ENCODE assay signal across 8 cellular contexts in genomic region chr16:29974291-29975133, GRCh38. TPM values are rescaled to one million over a fixed set of nuclear protein-coding genes. Genes with fewer than 3 reads are reported as not detected.
DNase-seq lines count a peak whose midpoint lies in the region; ATAC-seq and TF ChIP-seq lines count a peak whose summit lies in the region.

No MANE protein-coding gene starts in this region.

- H3K27ac Mint-ChIP-seq in CD8-positive, alpha-beta T cell, result peak overlapping the region; percentile 89

- H3K4me1 ChIP-seq in CD8-positive, alpha-beta T cell (ENCODE audit: insufficient read depth, low read length), result peaks cover 26% of the 10 kb centered on the region
- H3K4me1 ChIP-seq in HUES6 (ENCODE audit: control insufficient read depth, insufficient read depth, low read length), result peaks cover 21% of the 10 kb centered on the region
- peaks cover 22 to 43% of the 10 kb centered on the region in 2 donors for H3K4me1 ChIP-seq in adrenal gland (replicated peaks in 1 of 2)
- H3K4me1 ChIP-seq in gastrocnemius medialis, result peaks cover 26 to 28% of the 10 kb centered on the region in 2 donors

- peak overlapping the region; percentile 64 for H3K27ac ChIP-seq in CD8-positive, alpha-beta T cell (ENCODE audit: low read depth, low read length)
- H3K27ac ChIP-seq in HUES6 (ENCODE audit: low read depth, low read length) (peak overlapping the region; percentile 48; the same call in 1 of the 2 replicates), adrenal gland (peak overlapping the region; percentile 23 to 87 (median 81)), gastrocnemius medialis (peak overlapping the region; percentile 94 to 100 (median 98))

- DNase-seq in CD8-positive, alpha-beta T cell, result peak in 2 of 7 experiments; percentile 18 to 51
- DNase-seq in adrenal gland, result peak in 5 of 7 donors; percentile 44 to 73 (median 49)
- no peak for DNase-seq in gastrocnemius medialis
- DNase-seq in MV-4-11 (lab: John Stamatoyannopoulos, UW), result no peak
- DNase-seq in 8988T, result no peak

- peaks cover 5% of the 10 kb centered on the region for H3K36me3 ChIP-seq in CD8-positive, alpha-beta T cell (ENCODE audit: insufficient read depth, low read length)
- H3K36me3 ChIP-seq in HUES6 (ENCODE audit: control insufficient read depth, insufficient read depth, low read length) (peaks cover 39% of the 10 kb centered on the region), adrenal gland (replicated peaks in 1 of 2) (peaks cover 0 to 43% of the 10 kb centered on the region in 2 donors), gastrocnemius medialis (peaks cover 0 to 19% of the 10 kb centered on the region in 2 donors)

- TF ChIP-seq POLR2A in adrenal gland (IDR thresholded peaks at IDR 0.05) (peak in 1 of 2 donors; percentile 31), gastrocnemius medialis (IDR thresholded peaks at IDR 0.05) (peak in 1 of 2 donors; percentile 57)

- H3K27me3 Mint-ChIP-seq in CD8-positive, alpha-beta T cell (ENCODE audit: low read depth), result no peaks in the 10 kb centered on the region

- no peaks in the 10 kb centered on the region for H3K9me3 Mint-ChIP-seq in CD8-positive, alpha-beta T cell

- H3K36me3 Mint-ChIP-seq in CD8-positive, alpha-beta T cell, result peaks cover 24% of the 10 kb centered on the region

- CTCF ChIA-PET in CD8-positive, alpha-beta T cell (lab: Charles Lee), result interaction anchor here (1.3 to 1.6 kb wide), 3 partner anchors 31 to 111 kb away, joined by 3 read pairs; partner anchors contain the start of gene CDIPT

- peak overlapping the region; percentile 86 for H3K9ac ChIP-seq in HUES6 (ENCODE audit: low read length)

- in situ Hi-C loops in gastrocnemius medialis (cut with MboI; ENCODE audit: low sequenced_read_pairs in 4 of 4), result loop anchor here in 1 of 4 donors (10.0 kb wide), 1 partner anchor 50 kb away; the partner anchor contains the start of gene KCTD13

- H3K4me3 Mint-ChIP-seq in CD8-positive, alpha-beta T cell, result peak overlapping the region; percentile 91

- no peaks in the 10 kb centered on the region for H3K27me3 ChIP-seq in CD8-positive, alpha-beta T cell (ENCODE audit: insufficient read depth, low read length)
- H3K27me3 ChIP-seq in HUES6 (ENCODE audit: control insufficient read depth, insufficient read depth, low read length), result 0 out of 2 replicates have a peak, but pooled peaks cover 6% of the 10 kb centered on the region
- H3K27me3 ChIP-seq in adrenal gland, result no peaks in the 10 kb centered on the region
- H3K27me3 ChIP-seq in gastrocnemius medialis, result no peaks in the 10 kb centered on the region

- peak overlapping the region; percentile 98 for H3K4me3 ChIP-seq in CD8-positive, alpha-beta T cell (ENCODE audit: low read depth, low read length)
- H3K4me3 ChIP-seq in HUES6 (ENCODE audit: low read depth, low read length) (peak overlapping the region; percentile 92), adrenal gland (peak overlapping the region; percentile 54 to 87 (median 70)), iPS-11a (ENCODE audit: low read depth, low read length) (peak overlapping the region; percentile 85), gastrocnemius medialis (peak overlapping the region; percentile 90 to 99 (median 94))

- no peak for TF ChIP-seq CTCF in CD8-positive, alpha-beta T cell (IDR thresholded peaks at IDR 0.05)
- no peak for TF ChIP-seq CTCF in adrenal gland (IDR thresholded peaks at IDR 0.05)
- TF ChIP-seq CTCF in gastrocnemius medialis (IDR thresholded peaks at IDR 0.05 in 4 of 5, conservative IDR thresholded peaks at IDR 0.05 in 1 of 5), result no peak

- POLR2A ChIA-PET in CD8-positive, alpha-beta T cell (lab: Charles Lee), result interaction anchor here (1.0 to 4.8 kb wide), 11 partner anchors 13 to 1099 kb away, joined by 3 to 54 read pairs (median 4); partner anchors contain the start of genes CDIPT, HIRIP3, INO80E and KCTD13

- H3K4me1 Mint-ChIP-seq in CD8-positive, alpha-beta T cell (ENCODE audit: low read depth), result peaks cover 34% of the 10 kb centered on the region

- no peaks in the 10 kb centered on the region for H3K9me3 ChIP-seq in CD8-positive, alpha-beta T cell (ENCODE audit: low read length)
- H3K9me3 ChIP-seq in HUES6 (ENCODE audit: control insufficient read depth, insufficient read depth, low read depth, low read length) (peaks cover 8% of the 10 kb centered on the region), adrenal gland (replicated peaks in 1 of 3) (no peaks in the 10 kb centered on the region), gastrocnemius medialis (no peaks in the 10 kb centered on the region)

- WGBS in adrenal gland, 4 donors, result 1 to 3% (median 2%) methylated on average over 11 to 31 of the region's 31 CpGs

- intact Hi-C loops in CD8-positive, alpha-beta T cell (cut with DNase I, micrococcal nuclease), result loop anchor here in 1 of 2 experiments (1.0 to 5.0 kb wide), 2 partner anchors 48 to 1682 kb away; partner anchors contain the start of genes KCTD13 and SBK1
- intact Hi-C loops in adrenal gland (cut with DNase I) (loop anchor here in 1 of 2 donors (5.0 kb wide), 1 partner anchor 47 kb away; the partner anchor contains the start of gene KCTD13), gastrocnemius medialis (cut with DNase I; ENCODE audit: low total_unique reads) (loop anchor here (5.0 kb wide), 1 partner anchor 162 kb away; the partner anchor contains the start of gene PRRT2)

- ATAC-seq in CD8-positive, alpha-beta T cell, result peak; percentile 20
- ATAC-seq in gastrocnemius medialis (peak in 1 of 2 donors; percentile 24), HG02870 (IDR thresholded peaks at IDR 0.05; ENCODE audit: unreplicated experiment) (no peak)

RNA-seq across cellular contexts. Expression of gene TAOK2, which starts 0.8 kb away (rescaled TPM):
- total RNA-seq in CD8-positive, alpha-beta T cell, result 10 to 100 TPM; 12.2 to 12.8 TPM
- total RNA-seq in adrenal gland (10 to 100 TPM; 57.5 to 95.0 (median 76.1) TPM), gastrocnemius medialis (10 to 100 TPM; 15.9 to 31.0 (median 22.1) TPM)
- 100 to 1,000 TPM in 1 of 3 donors, 10 to 100 TPM in 2; 36.6 to 135 (median 51.0) TPM for polyA plus RNA-seq in adrenal gland

RNA-seq across cellular contexts. Expression of gene TMEM219, which starts 12.6 kb away (rescaled TPM):
- 10 to 100 TPM; 41.5 to 50.2 TPM for total RNA-seq in CD8-positive, alpha-beta T cell
- total RNA-seq in adrenal gland (100 to 1,000 TPM; 164 to 300 (median 192) TPM), gastrocnemius medialis (100 to 1,000 TPM in 1 of 4 donors, 10 to 100 TPM in 3; 48.1 to 120 (median 60.2) TPM)
- polyA plus RNA-seq in adrenal gland, result 100 to 1,000 TPM; 100 to 278 (median 272) TPM

RNA-seq across cellular contexts. Expression of gene HIRIP3, which starts 20.9 kb away (rescaled TPM):
- total RNA-seq in CD8-positive, alpha-beta T cell, result 10 to 100 TPM; 10.3 to 10.5 TPM
- total RNA-seq in adrenal gland (10 to 100 TPM; 11.9 to 35.0 (median 19.1) TPM), gastrocnemius medialis (10 to 100 TPM; 13.5 to 25.6 (median 17.2) TPM)
- 10 to 100 TPM; 12.6 to 24.9 (median 20.2) TPM for polyA plus RNA-seq in adrenal gland

RNA-seq across cellular contexts. Expression of gene INO80E, which starts 21.5 kb away (rescaled TPM):
- 10 to 100 TPM; 49.8 to 59.4 TPM for total RNA-seq in CD8-positive, alpha-beta T cell
- total RNA-seq in adrenal gland (100 to 1,000 TPM in 2 of 8 donors, 10 to 100 TPM in 6; 31.8 to 120 (median 73.4) TPM), gastrocnemius medialis (10 to 100 TPM; 45.4 to 74.8 (median 55.5) TPM)
- 100 to 1,000 TPM in 2 of 3 donors, 10 to 100 TPM in 1; 42.8 to 362 (median 103) TPM for polyA plus RNA-seq in adrenal gland

RNA-seq across cellular contexts. Expression of gene DOC2A, which starts 36.3 kb away (rescaled TPM):
- total RNA-seq in CD8-positive, alpha-beta T cell, result not detected
- total RNA-seq in adrenal gland, result 10 to 100 TPM in 1 of 8 donors, 1 to 10 TPM in 4, under 1 TPM in 2, not detected in 1; 0.35 to 14.8 (median 2.5) TPM
- 10 to 100 TPM in 1 of 3 donors, 1 to 10 TPM in 1, under 1 TPM in 1; 0.60 to 33.0 (median 9.5) TPM for polyA plus RNA-seq in adrenal gland
- not detected for total RNA-seq in gastrocnemius medialis

Comparison
In these comparisons a context has a peak if more than half of its experiments do, and no peak if none do; other contexts are left out.
1. DNase-seq: peak in adrenal gland (5 of 7); none in gastrocnemius medialis (0 of 2), MV-4-11 (single experiment) and 8988T (single experiment).
2. Peak in every context shown above with its lines, with median percentiles within 50 percentile points of each other: H3K27ac ChIP-seq and H3K4me3 ChIP-seq.